In the genomic region with DNA sequence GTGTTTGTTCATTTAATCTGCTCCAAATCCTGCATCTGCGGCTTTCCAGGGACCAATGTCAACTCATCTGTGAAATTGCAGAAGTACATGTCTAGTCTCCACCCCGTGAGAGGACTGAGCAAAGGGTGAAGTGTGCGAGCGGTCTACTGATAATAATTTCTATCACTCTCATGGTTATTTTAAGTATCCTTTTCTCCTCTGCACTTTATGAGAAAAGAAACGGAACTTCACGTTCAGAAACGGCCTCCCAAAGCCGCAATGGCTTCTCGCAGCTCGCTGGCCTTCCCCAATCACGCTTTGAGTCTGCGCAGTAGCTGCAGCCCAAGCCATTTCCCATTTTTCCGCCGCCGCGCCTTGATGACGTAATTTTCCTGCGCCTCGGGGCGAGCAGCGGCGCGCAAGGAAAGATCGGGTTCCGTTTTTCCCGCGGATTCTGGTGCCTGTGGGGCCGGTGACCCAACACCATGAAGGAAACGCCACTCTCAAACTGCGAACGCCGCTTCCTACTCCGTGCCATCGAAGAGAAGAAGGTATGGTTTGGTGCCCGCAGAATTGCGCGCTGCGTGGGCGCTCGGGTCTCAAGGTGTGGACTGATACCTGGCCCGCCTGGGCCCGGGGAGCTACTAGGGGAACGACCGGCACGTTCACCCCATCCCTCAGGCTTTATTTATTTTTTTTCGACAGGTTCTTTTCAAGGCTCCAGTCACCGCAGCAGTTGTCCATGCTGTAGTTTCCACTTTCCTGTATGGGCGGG, we compare ENCODE assay signal across 8 cellular contexts. TPM values are rescaled to one million over a fixed set of nuclear protein-coding genes. Genes with fewer than 3 reads are reported as not detected.
DNase-seq lines count a peak whose midpoint lies in the region; ATAC-seq and TF ChIP-seq lines count a peak whose summit lies in the region.

Gene EXOSC9, plus strand, starts transcription at position 363 of the 754 bp plus-strand sequence. Its CDS starts 102 bp downstream, at position 465.

- no peaks in the 10 kb centered on the region for H3K27me3 ChIP-seq in mucosa of stomach (ENCODE audit: control insufficient read depth, insufficient read depth, low read length)

- H3K9me3 Mint-ChIP-seq in activated T-cell treated with anti-CD3 and anti-CD28 coated beads, Interleukin-2, amount 50 U/mL, for 24 hours = no peaks in the 10 kb centered on the region

- H3K9ac ChIP-seq in mucosa of stomach (ENCODE audit: low read length) = peak within 1 kb of the TSS; percentile 91

- H3K4me3 Mint-ChIP-seq in activated T-cell treated with anti-CD3 and anti-CD28 coated beads, Interleukin-2, amount 50 U/mL, for 24 hours = peak within 1 kb of the TSS; percentile 89

- TF ChIP-seq POLR2A in erythroblast (IDR thresholded peaks at IDR 0.05; ENCODE audit: low read length) = peak; percentile 97

- DNase-seq in DMS153 (lab: John Stamatoyannopoulos, UW) (peak; percentile 83), KBM-7 (peak; percentile 95), erythroblast (lab: John Stamatoyannopoulos, UW) (peak; percentile 97 to 98)
- peak; percentile 97 for DNase-seq in activated T-cell treated with anti-CD3 and anti-CD28 coated beads, Interleukin-2, amount 50 U/mL, for 24 hours
- DNase-seq in stimulated activated CD8-positive, alpha-beta memory T cell treated with anti-CD3 and anti-CD28 coated beads, Interleukin-7, amount 100 ng/mL, for 1 hour (ENCODE audit: low read depth in 2 of 2) = peak; percentile 90 to 95

- ATAC-seq in GM21619 (IDR thresholded peaks at IDR 0.05; ENCODE audit: unreplicated experiment) = peak; percentile 77

- peaks cover 5% of the 10 kb centered on the region for H3K4me1 ChIP-seq in mucosa of stomach (ENCODE audit: control insufficient read depth, insufficient read depth, low read length)

- H3K4me1 Mint-ChIP-seq in activated T-cell treated with anti-CD3 and anti-CD28 coated beads, Interleukin-2, amount 50 U/mL, for 24 hours (ENCODE audit: low read depth) = peaks cover 49% of the 10 kb centered on the region

- peak within 1 kb of the TSS; percentile 88 for H3K4me3 ChIP-seq in mucosa of stomach (ENCODE audit: low read length)

- peak within 1 kb of the TSS; percentile 93 for H3K27ac Mint-ChIP-seq in activated T-cell treated with anti-CD3 and anti-CD28 coated beads, Interleukin-2, amount 50 U/mL, for 24 hours

- no peaks in the 10 kb centered on the region for H3K9me3 ChIP-seq in mucosa of stomach (ENCODE audit: control insufficient read depth, low read length)

- H3K36me3 ChIP-seq in mucosa of stomach (ENCODE audit: control insufficient read depth, insufficient read depth, low read length) = no peaks in the 10 kb centered on the region

- peaks cover 50% of the 10 kb centered on the region for H3K36me3 Mint-ChIP-seq in activated T-cell treated with anti-CD3 and anti-CD28 coated beads, Interleukin-2, amount 50 U/mL, for 24 hours (ENCODE audit: low read depth)

- H3K27me3 Mint-ChIP-seq in activated T-cell treated with anti-CD3 and anti-CD28 coated beads, Interleukin-2, amount 50 U/mL, for 24 hours = no peaks in the 10 kb centered on the region

- in situ Hi-C loops in KBM-7 (cut with MboI; ENCODE audit: low pct_unique_long_range_greater_than_20kb, low sequenced_read_pairs) = no loop called here

TF ChIP-seq in PFSK-1, 5 proteins besides CTCF, POLR2A, EP300 and RAD21:
- TF ChIP-seq REST (IDR thresholded peaks at IDR 0.05; ENCODE audit: insufficient read depth in 1 of 2, low read depth in 2 of 2, low read length in 2 of 2) = no peak
- TF ChIP-seq FOXP2 (optimal IDR thresholded peaks at IDR 0.05; ENCODE audit: borderline replicate concordance, extremely low read depth, extremely low read length, insufficient read depth) = no peak
- 0 out of 2 replicates have a peak, but pooled peaks have one; percentile 56 for TF ChIP-seq SIN3A (IDR thresholded peaks at IDR 0.05; ENCODE audit: borderline replicate concordance, insufficient read depth, low read length)
- peak; percentile 89 for TF ChIP-seq POLR2AphosphoS5 (IDR thresholded peaks at IDR 0.05; ENCODE audit: low read depth, low read length)
- peak; percentile 81; the same call in 1 of the 2 replicates for TF ChIP-seq TAF1 (IDR thresholded peaks at IDR 0.05; ENCODE audit: borderline replicate concordance, insufficient read depth, low read length)

RNA-seq across cellular contexts. Expression of gene EXOSC9, which starts in this region (rescaled TPM):
- polyA plus RNA-seq in PFSK-1 (2012; ENCODE audit: insufficient read length, low read depth) = 20.8 TPM

Comparison
In these comparisons a context has a peak if more than half of its experiments do, and no peak if none do; other contexts are left out.
1. Peak in every context shown above with its lines: DNase-seq, ATAC-seq and H3K4me3 ChIP-seq.